In genomic region chr12:43278268-43278832, GRCh38 we compare ENCODE assay signal across 11 cellular contexts.
DNase-seq lines count a peak whose midpoint lies in the region; ATAC-seq and TF ChIP-seq lines count a peak whose summit lies in the region.
"Had no signal": no experiment of that assay in that cellular context is flagged by ENCODE, and none has a peak within 500 bp of the region (broad histone marks: within the 10 kb centered on the region; RNA-seq: fewer than 3 reads in every experiment).

No MANE protein-coding gene starts in this region.

- ATAC-seq in GM18909 (IDR thresholded peaks at IDR 0.05; ENCODE audit: poor library complexity, unreplicated experiment) (peak; percentile 92), HG03457 (IDR thresholded peaks at IDR 0.05; ENCODE audit: unreplicated experiment) (peak; percentile 89), left lung (no peak)
- ATAC-seq: activated CD8-positive, alpha-beta memory T cell treated with anti-CD3 and anti-CD28 coated beads, Interleukin-2, amount 10 ng/mL, durations not matched to agents 7 days and 5 days had no signal

- H2AFZ ChIP-seq in GM23248 (no peak overlapping the region), hepatocyte (no peak overlapping the region)

- H3K9me2 ChIP-seq in GM23248 (ENCODE audit: insufficient read depth) (no peaks in the 10 kb centered on the region), hepatocyte (replicated peaks; ENCODE audit: insufficient read depth) (no peaks in the 10 kb centered on the region)

- H3K9me3 ChIP-seq in GM23248 (ENCODE audit: low read depth) (no peaks in the 10 kb centered on the region), hepatocyte (ENCODE audit: low read depth) (no peaks in the 10 kb centered on the region), left lung (no peaks in the 10 kb centered on the region)

- H3K4me3 ChIP-seq in GM23248 (no peak overlapping the region), hepatocyte (no peak overlapping the region), left lung (no peak overlapping the region)

- no peaks in the 10 kb centered on the region for H3K36me3 Mint-ChIP-seq in activated T-helper 2 cell treated with anti-CD3 and anti-CD28 coated beads, Interferon-gamma antibody, Interleukin-2, Interleukin-4, amounts not matched to agents 10 μg/mL and 5 μg/mL and 100 μg/mL, durations not matched to agents 14 hours and 24 hours and 36 hours (ENCODE audit: low read depth)
- H3K36me3 Mint-ChIP-seq: activated CD8-positive, alpha-beta memory T cell treated with anti-CD3 and anti-CD28 coated beads, Interleukin-2, amount 10 ng/mL, durations not matched to agents 7 days and 5 days had no signal

- H4K20me1 ChIP-seq in GM23248 (ENCODE audit: insufficient read depth) (no peaks in the 10 kb centered on the region), hepatocyte (ENCODE audit: insufficient read depth, poor library complexity, severe bottlenecking) (no peaks in the 10 kb centered on the region)

- H3K4me3 Mint-ChIP-seq in activated T-helper 2 cell treated with anti-CD3 and anti-CD28 coated beads, Interferon-gamma antibody, Interleukin-2, Interleukin-4, amounts not matched to agents 10 μg/mL and 5 μg/mL and 100 μg/mL, durations not matched to agents 14 hours and 24 hours and 36 hours (ENCODE audit: low read depth) = no peak overlapping the region
- H3K4me3 Mint-ChIP-seq: activated CD8-positive, alpha-beta memory T cell treated with anti-CD3 and anti-CD28 coated beads, Interleukin-2, amount 10 ng/mL, durations not matched to agents 7 days and 5 days; central memory CD8-positive, alpha-beta T cell; nephron progenitor cell had no signal

- H3K79me2 ChIP-seq in GM23248 (ENCODE audit: insufficient read depth) (no peaks in the 10 kb centered on the region), hepatocyte (no peaks in the 10 kb centered on the region)

- H3K27me3 Mint-ChIP-seq in activated T-helper 2 cell treated with anti-CD3 and anti-CD28 coated beads, Interferon-gamma antibody, Interleukin-2, Interleukin-4, amounts not matched to agents 10 μg/mL and 5 μg/mL and 100 μg/mL, durations not matched to agents 14 hours and 24 hours and 36 hours (ENCODE audit: low read depth) = no peaks in the 10 kb centered on the region
- H3K27me3 Mint-ChIP-seq: activated CD8-positive, alpha-beta memory T cell treated with anti-CD3 and anti-CD28 coated beads, Interleukin-2, amount 10 ng/mL, durations not matched to agents 7 days and 5 days; central memory CD8-positive, alpha-beta T cell had no signal

- H3K36me3 ChIP-seq in GM23248 (ENCODE audit: low read depth) = no peaks in the 10 kb centered on the region
- H3K36me3 ChIP-seq in hepatocyte (replicated peaks; ENCODE audit: insufficient read depth, low read depth) = no peaks in the 10 kb centered on the region
- no peaks in the 10 kb centered on the region for H3K36me3 ChIP-seq in left lung

- no peak overlapping the region for H3K27ac Mint-ChIP-seq in activated T-helper 2 cell treated with anti-CD3 and anti-CD28 coated beads, Interferon-gamma antibody, Interleukin-2, Interleukin-4, amounts not matched to agents 10 μg/mL and 5 μg/mL and 100 μg/mL, durations not matched to agents 14 hours and 24 hours and 36 hours
- H3K27ac Mint-ChIP-seq: activated CD8-positive, alpha-beta memory T cell treated with anti-CD3 and anti-CD28 coated beads, Interleukin-2, amount 10 ng/mL, durations not matched to agents 7 days and 5 days; nephron progenitor cell had no signal

- H3K27me3 ChIP-seq in GM23248 (replicated peaks; ENCODE audit: insufficient read depth) (no peaks in the 10 kb centered on the region), hepatocyte (no peaks in the 10 kb centered on the region), left lung (no peaks in the 10 kb centered on the region)

- peaks cover 19% of the 10 kb centered on the region for H3F3A ChIP-seq in GM23248 (ENCODE audit: insufficient read depth)

- no peak for TF ChIP-seq CTCF in hepatocyte (IDR thresholded peaks at IDR 0.05; ENCODE audit: poor library complexity)
- TF ChIP-seq CTCF in left lung (IDR thresholded peaks at IDR 0.05) = no peak

- H3K27ac ChIP-seq in GM23248 (no peak overlapping the region), hepatocyte (peak overlapping the region; percentile 31), left lung (no peak overlapping the region)

- peak; percentile 30 for DNase-seq in GM23248
- peak; percentile 27 for DNase-seq in hepatocyte (ENCODE audit: low spot score)
- no peak for DNase-seq in D341Med (ENCODE audit: low spot score)
- DNase-seq in left lung = no peak
- no peak for DNase-seq in activated T-helper 2 cell treated with anti-CD3 and anti-CD28 coated beads, Interferon-gamma antibody, Interleukin-2, Interleukin-4, amounts not matched to agents 10 μg/mL and 5 μg/mL and 100 μg/mL, durations not matched to agents 14 hours and 24 hours and 36 hours (ENCODE audit: low spot score)
- no peak for DNase-seq in GF-D8 (lab: John Stamatoyannopoulos, UW)
- DNase-seq: activated CD8-positive, alpha-beta memory T cell treated with anti-CD3 and anti-CD28 coated beads, Interleukin-2, amount 10 ng/mL, durations not matched to agents 7 days and 5 days; nephron progenitor cell had no signal

- 82 to 83% methylated on average over 5 of the region's 5 CpGs for WGBS in GM23248 (ENCODE audit: low coverage in 1 of 2, low lambda C conversion rate in 2 of 2, missing lambda C conversion rate in 2 of 2), 2 experiments
- 75% methylated on average over 5 of the region's 5 CpGs for WGBS in hepatocyte (ENCODE audit: low lambda C conversion rate, missing lambda C conversion rate)

- H3K4me1 Mint-ChIP-seq in activated T-helper 2 cell treated with anti-CD3 and anti-CD28 coated beads, Interferon-gamma antibody, Interleukin-2, Interleukin-4, amounts not matched to agents 10 μg/mL and 5 μg/mL and 100 μg/mL, durations not matched to agents 14 hours and 24 hours and 36 hours (ENCODE audit: low read depth) = no peaks in the 10 kb centered on the region
- H3K4me1 Mint-ChIP-seq: activated CD8-positive, alpha-beta memory T cell treated with anti-CD3 and anti-CD28 coated beads, Interleukin-2, amount 10 ng/mL, durations not matched to agents 7 days and 5 days; central memory CD8-positive, alpha-beta T cell had no signal

- intact Hi-C loops in left lung (cut with DNase I) = no loop called here
- intact Hi-C loops in activated T-helper 2 cell treated with anti-CD3 and anti-CD28 coated beads, Interferon-gamma antibody, Interleukin-2, Interleukin-4, amounts not matched to agents 10 μg/mL and 5 μg/mL and 100 μg/mL, durations not matched to agents 14 hours and 24 hours and 36 hours (cut with micrococcal nuclease) = no loop called here

- H3K9me3 Mint-ChIP-seq in activated T-helper 2 cell treated with anti-CD3 and anti-CD28 coated beads, Interferon-gamma antibody, Interleukin-2, Interleukin-4, amounts not matched to agents 10 μg/mL and 5 μg/mL and 100 μg/mL, durations not matched to agents 14 hours and 24 hours and 36 hours = no peaks in the 10 kb centered on the region

- no peak overlapping the region for H3K9ac ChIP-seq in GM23248

- H3K4me1 ChIP-seq in GM23248 (ENCODE audit: insufficient read depth) = peaks cover 36% of the 10 kb centered on the region
- H3K4me1 ChIP-seq in hepatocyte (ENCODE audit: insufficient read depth) = peaks cover 14% of the 10 kb centered on the region
- peaks cover 3 to 4% of the 10 kb centered on the region in 2 donors for H3K4me1 ChIP-seq in left lung

- H3K4me2 ChIP-seq in GM23248 (ENCODE audit: unreplicated experiment) = no peak overlapping the region
- peak overlapping the region; percentile 6 for H3K4me2 ChIP-seq in hepatocyte

- in situ Hi-C loops in GM23248 (cut with MboI) = loop anchor here (5.0 to 25.0 kb wide), 2 partner anchors 686 to 1141 kb away; partner anchors contain the start of gene GXYLT1

Comparison
In these comparisons a context has a peak if more than half of its experiments do, and no peak if none do; other contexts are left out.
1. DNase-seq: peak in GM23248 (single experiment) and hepatocyte (single experiment); none in D341Med (single experiment), left lung (0 of 2), activated T-helper 2 cell treated with anti-CD3 and anti-CD28 coated beads, Interferon-gamma antibody, Interleukin-2, Interleukin-4, amounts not matched to agents 10 μg/mL and 5 μg/mL and 100 μg/mL, durations not matched to agents 14 hours and 24 hours and 36 hours (single experiment) and GF-D8 (single experiment).